7 cellular contexts compared by ENCODE assay signal in genomic region chr3:77254967-77255831, GRCh38.
DNase-seq lines count a peak whose midpoint lies in the region; ATAC-seq and TF ChIP-seq lines count a peak whose summit lies in the region.

No MANE protein-coding gene starts in this region.

- H3K27me3 ChIP-seq in GM23338 (ENCODE audit: insufficient read depth) (no peaks in the 10 kb centered on the region), MG63 (no peaks in the 10 kb centered on the region)

- no peaks in the 10 kb centered on the region for H3K36me3 Mint-ChIP-seq in GM23338 (ENCODE audit: low read depth)

- no peaks in the 10 kb centered on the region for H4K20me1 ChIP-seq in GM23338 (replicated peaks; ENCODE audit: insufficient read depth)

- H3K27ac Mint-ChIP-seq in GM23338: 0 out of 2 replicates have a peak overlapping the region, but pooled peaks have one; percentile 20

- peaks cover 4% of the 10 kb centered on the region; the same call in 2 of the 3 replicates for H3K4me1 Mint-ChIP-seq in GM23338

- no peaks in the 10 kb centered on the region for H3K79me2 ChIP-seq in GM23338 (replicated peaks; ENCODE audit: insufficient read depth)

- no peaks in the 10 kb centered on the region; the same call in 2 of the 3 replicates for H3K9me3 Mint-ChIP-seq in GM23338

- H3K9me3 ChIP-seq in MG63: no peaks in the 10 kb centered on the region

- H3K4me1 ChIP-seq in GM23338 (ENCODE audit: insufficient read depth): no peaks in the 10 kb centered on the region

- H3K27ac ChIP-seq in GM23338 (ENCODE audit: low read depth): no peak overlapping the region

- no peak overlapping the region for H3K4me3 Mint-ChIP-seq in GM23338

- peak; percentile 42 for DNase-seq in GM10266 (ENCODE audit: extremely low spot score)
- peak; percentile 87 for DNase-seq in GM23338 (ENCODE audit: low spot score)
- peak; percentile 2 for DNase-seq in M059J (ENCODE audit: low read depth)
- peak; percentile 36 for DNase-seq in SHP77 treated with DMSO at 0.1 percent for 48 hours (lab: John Stamatoyannopoulos, UW)
- DNase-seq in fibroblast of gingiva (ENCODE audit: low read depth): peak; percentile 47
- DNase-seq in non-pigmented ciliary epithelial cell (ENCODE audit: low read depth): peak; percentile 30
- no peak for DNase-seq in MG63

- no peaks in the 10 kb centered on the region for H3F3A ChIP-seq in GM23338 (replicated peaks; ENCODE audit: low read depth)

- H3K27me3 Mint-ChIP-seq in GM23338 (ENCODE audit: insufficient read depth, low read depth, poor library complexity): no peaks in the 10 kb centered on the region

- H3K36me3 ChIP-seq in GM23338 (ENCODE audit: insufficient read depth) (no peaks in the 10 kb centered on the region), MG63 (no peaks in the 10 kb centered on the region)

- H3K9me2 ChIP-seq in GM23338 (ENCODE audit: insufficient read depth): no peaks in the 10 kb centered on the region

- TF ChIP-seq CTCF in GM10266 (IDR thresholded peaks at IDR 0.05; ENCODE audit: control insufficient read depth, insufficient read depth, low read depth, missing control alignments): peak; percentile 65
- TF ChIP-seq CTCF in GM23338 (conservative IDR thresholded peaks at IDR 0.05; ENCODE audit: low read depth in 2 of 2): peak; percentile 82 to 87

- H3K4me2 ChIP-seq in GM23338: no peak overlapping the region

- H2AFZ ChIP-seq in GM23338: no peak overlapping the region

- H3K4me3 ChIP-seq in GM23338 (no peak overlapping the region), MG63 (no peak overlapping the region)

- peak; percentile 84 for ATAC-seq in GM23338

TF ChIP-seq in GM23338, 12 proteins besides CTCF, POLR2A, EP300 and RAD21:
- no peak for TF ChIP-seq EZH2phosphoT487 (IDR thresholded peaks at IDR 0.05; ENCODE audit: unreplicated experiment)
- TF ChIP-seq POLR2AphosphoS5 (IDR thresholded peaks at IDR 0.05; ENCODE audit: low read depth): no peak
- no peak for TF ChIP-seq ZNF462 (CRISPR knock-in tag; IDR thresholded peaks at IDR 0.05)
- TF ChIP-seq NANOG (IDR thresholded peaks at IDR 0.05; ENCODE audit: borderline replicate concordance): no peak
- TF ChIP-seq REST (IDR thresholded peaks at IDR 0.05; ENCODE audit: unreplicated experiment): no peak
- no peak for TF ChIP-seq ZNF331 (CRISPR knock-in tag; IDR thresholded peaks at IDR 0.05; ENCODE audit: low read depth)
- no peak for TF ChIP-seq EZH2 (IDR thresholded peaks at IDR 0.05; ENCODE audit: low read depth, unreplicated experiment)
- no peak for TF ChIP-seq ETS1 (IDR thresholded peaks at IDR 0.05)
- no peak for TF ChIP-seq JUNB (IDR thresholded peaks at IDR 0.05; ENCODE audit: unreplicated experiment)
- no peak for TF ChIP-seq ZNF114 (CRISPR knock-in tag; IDR thresholded peaks at IDR 0.05)
- TF ChIP-seq CREB1 (CRISPR knock-in tag; IDR thresholded peaks at IDR 0.05; ENCODE audit: low read depth): no peak
- TF ChIP-seq STAT1 (IDR thresholded peaks at IDR 0.05; ENCODE audit: unreplicated experiment): no peak
TF ChIP-seq in GM23338: peak in this region for 0.
